Comparison of ENCODE assay signal across 14 cellular contexts in the genomic region with DNA sequence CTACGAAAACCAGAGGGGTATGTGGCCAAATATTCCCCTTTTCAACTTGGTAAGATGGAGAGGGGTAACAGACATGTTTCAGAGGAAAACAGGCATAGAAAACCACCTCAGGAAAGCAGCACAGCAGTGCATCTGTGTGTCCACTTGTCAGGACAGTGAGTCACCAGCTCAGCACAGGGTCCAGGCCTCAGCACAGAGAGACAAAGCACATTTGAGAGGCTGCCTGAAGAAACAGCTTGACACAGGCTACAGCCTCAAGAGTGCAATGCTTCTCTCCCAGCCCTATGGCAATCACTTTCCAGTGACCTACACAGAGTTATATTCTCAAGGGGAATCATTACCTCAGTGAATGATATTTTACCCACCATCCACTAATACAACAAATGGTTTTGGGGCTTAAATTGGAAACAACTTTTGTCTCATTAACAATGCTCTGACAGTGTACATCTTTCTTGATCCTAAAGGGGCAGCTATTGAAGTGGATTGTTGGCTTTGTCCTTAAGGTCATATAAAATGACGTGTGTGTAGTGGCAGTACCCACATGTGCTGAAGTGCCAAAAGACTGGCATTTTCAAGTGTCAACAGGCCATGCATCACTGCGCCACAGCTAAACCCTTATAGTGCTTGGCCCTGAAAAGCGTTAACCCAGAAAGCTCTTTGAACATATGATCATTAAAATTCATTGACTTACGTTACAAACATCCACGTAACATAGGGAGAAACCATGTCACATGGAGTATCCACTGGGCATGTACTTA. TPM values are rescaled to one million over a fixed set of nuclear protein-coding genes. Genes with fewer than 3 reads are reported as not detected.
DNase-seq lines count a peak whose midpoint lies in the region; ATAC-seq, FAIRE-seq and TF ChIP-seq lines count a peak whose summit lies in the region.
"Had no signal": no experiment of that assay in that cellular context is flagged by ENCODE, and none has a peak within 500 bp of the region (broad histone marks: within the 10 kb centered on the region; RNA-seq: fewer than 3 reads in every experiment).

No MANE protein-coding gene starts in this region.

- no peak for TF ChIP-seq EP300 in K562 (IDR thresholded peaks at IDR 0.05; ENCODE audit: low read length)

- intact Hi-C loops in activated naive CD4-positive, alpha-beta T cell treated with anti-CD3 and anti-CD28 coated beads for 36 hours (cut with micrococcal nuclease): loop anchor here (1.0 to 5.0 kb wide), 2 partner anchors 18 to 329 kb away; no protein-coding TSS in a partner anchor
- intact Hi-C loops in K562 (cut with micrococcal nuclease): no loop called here
- intact Hi-C loops in left colon (cut with DNase I, micrococcal nuclease): no loop called here

- in situ Hi-C loops in K562 (cut with MboI): no loop called here

- ATAC-seq in K562 (peak; percentile 49; the same call in 2 of the 3 replicates), left colon (peak; percentile 25)
- no peak for ATAC-seq in stimulated activated effector memory CD8-positive, alpha-beta T cell treated with anti-CD3 and anti-CD28 coated beads, Interleukin-12 subunit alpha, Interleukin-12 subunit beta, amount 100 ng/mL, for 72 hours

- BruUV-seq in K562 (replicated peaks; lab: Mats Ljungman, UMichigan): no TSS peak

- no peak overlapping the region for H3K9ac ChIP-seq in K562 (ENCODE audit: insufficient read depth in 1 of 2, low read depth in 2 of 2, low read length in 2 of 2)

- no peaks in the 10 kb centered on the region for H3K79me2 ChIP-seq in K562 (ENCODE audit: control insufficient read depth, insufficient read depth, low read length)

- FAIRE-seq in K562 (lab: Jason Lieb, UNC): peak; percentile 40
- FAIRE-seq in D721Med (lab: Jason Lieb, UNC): no peak

- H3K36me3 ChIP-seq in K562 (ENCODE audit: control insufficient read depth, insufficient read depth, low read length): peaks cover 49% of the 10 kb centered on the region; the same call in 2 of the 3 replicates

- H3K27me3 ChIP-seq in K562 (ENCODE audit: control insufficient read depth in 2 of 2, insufficient read depth in 2 of 2, low read length in 2 of 2): no peaks in the 10 kb centered on the region

- no peaks in the 10 kb centered on the region for H3K4me1 ChIP-seq in K562 (replicated peaks in 1 of 2; ENCODE audit: control insufficient read depth in 2 of 2, insufficient read depth in 2 of 2, low read length in 2 of 2)
- H3K4me1 ChIP-seq: HAP-1 had no signal

- TF ChIP-seq CTCF in K562 (IDR thresholded peaks at IDR 0.05 in 2 of 3, conservative IDR thresholded peaks at IDR 0.05 in 1 of 3; ENCODE audit: insufficient read depth in 2 of 3, low read depth in 1 of 3, low read length in 3 of 3): no peak
- TF ChIP-seq CTCF in D721Med (IDR thresholded peaks at IDR 0.05; ENCODE audit: insufficient read depth, missing control alignments): no peak

- peaks cover 66% of the 10 kb centered on the region for H3K36me3 Mint-ChIP-seq in activated naive CD4-positive, alpha-beta T cell treated with anti-CD3 and anti-CD28 coated beads for 36 hours (ENCODE audit: low read depth)
- peaks cover 86% of the 10 kb centered on the region for H3K36me3 Mint-ChIP-seq in stimulated activated effector memory CD8-positive, alpha-beta T cell treated with anti-CD3 and anti-CD28 coated beads, Interleukin-12 subunit alpha, Interleukin-12 subunit beta, amount 100 ng/mL, for 72 hours

- CTCF ChIA-PET in activated naive CD4-positive, alpha-beta T cell treated with anti-CD3 and anti-CD28 coated beads for 36 hours (lab: Charles Lee): interaction anchor here (0.8 to 2.0 kb wide), 2 partner anchors 12 to 66 kb away, joined by 3 to 4 read pairs; no protein-coding TSS in a partner anchor
- CTCF ChIA-PET in K562 (lab: Yijun Ruan, JAX; ENCODE audit: low intra/inter-chr PET ratio): no interaction called here

- no peak overlapping the region for H3K27ac ChIP-seq in K562 (ENCODE audit: extremely low read depth, low read depth, low read length)

- POLR2A ChIA-PET in K562 (lab: Yijun Ruan, JAX): interaction anchor here (0.5 to 0.6 kb wide), 2 partner anchors 62 to 294 kb away, joined by 3 read pairs; no protein-coding TSS in a partner anchor

- TF ChIP-seq RAD21 in K562 (CRISPR knock-in tag; conservative IDR thresholded peaks at IDR 0.05 in 1 of 2, IDR thresholded peaks at IDR 0.05 in 1 of 2): no peak

- H3K4me3 Mint-ChIP-seq in activated naive CD4-positive, alpha-beta T cell treated with anti-CD3 and anti-CD28 coated beads for 36 hours: no peak overlapping the region
- H3K4me3 Mint-ChIP-seq in stimulated activated effector memory CD8-positive, alpha-beta T cell treated with anti-CD3 and anti-CD28 coated beads, Interleukin-12 subunit alpha, Interleukin-12 subunit beta, amount 100 ng/mL, for 72 hours: no peak overlapping the region

- peaks cover 41% of the 10 kb centered on the region for H3K4me1 Mint-ChIP-seq in activated naive CD4-positive, alpha-beta T cell treated with anti-CD3 and anti-CD28 coated beads for 36 hours (ENCODE audit: low read depth)
- H3K4me1 Mint-ChIP-seq in stimulated activated effector memory CD8-positive, alpha-beta T cell treated with anti-CD3 and anti-CD28 coated beads, Interleukin-12 subunit alpha, Interleukin-12 subunit beta, amount 100 ng/mL, for 72 hours: peaks cover 29% of the 10 kb centered on the region

- no peak overlapping the region for H3K4me3 ChIP-seq in K562
- H3K4me3 ChIP-seq: HAP-1 had no signal

- TF ChIP-seq POLR2A in K562 (conservative IDR thresholded peaks at IDR 0.05): no peak

- H2AFZ ChIP-seq in K562 (ENCODE audit: low read depth, low read length): no peak overlapping the region

- no peaks in the 10 kb centered on the region for H3K9me1 ChIP-seq in K562 (ENCODE audit: control insufficient read depth, insufficient read depth, low read length)

- no peaks in the 10 kb centered on the region; the same call in 1 of the 2 replicates for H3K9me3 ChIP-seq in K562 (replicated peaks; ENCODE audit: control insufficient read depth, insufficient read depth, low read depth, low read length)
- H3K9me3 ChIP-seq: HAP-1 had no signal

- peak overlapping the region; percentile 75 for H3K27ac Mint-ChIP-seq in activated naive CD4-positive, alpha-beta T cell treated with anti-CD3 and anti-CD28 coated beads for 36 hours
- H3K27ac Mint-ChIP-seq in stimulated activated effector memory CD8-positive, alpha-beta T cell treated with anti-CD3 and anti-CD28 coated beads, Interleukin-12 subunit alpha, Interleukin-12 subunit beta, amount 100 ng/mL, for 72 hours: peak overlapping the region; percentile 50

- H3K4me2 ChIP-seq in K562 (ENCODE audit: insufficient read depth, low read length): no peak overlapping the region

- H4K20me1 ChIP-seq in K562 (replicated peaks; ENCODE audit: control insufficient read depth, insufficient read depth, low read length): no peaks in the 10 kb centered on the region

- H3K27me3 Mint-ChIP-seq in activated naive CD4-positive, alpha-beta T cell treated with anti-CD3 and anti-CD28 coated beads for 36 hours (ENCODE audit: low read depth): no peaks in the 10 kb centered on the region

- peaks cover 17% of the 10 kb centered on the region for H3K9me3 Mint-ChIP-seq in activated naive CD4-positive, alpha-beta T cell treated with anti-CD3 and anti-CD28 coated beads for 36 hours
- H3K9me3 Mint-ChIP-seq in stimulated activated effector memory CD8-positive, alpha-beta T cell treated with anti-CD3 and anti-CD28 coated beads, Interleukin-12 subunit alpha, Interleukin-12 subunit beta, amount 100 ng/mL, for 72 hours: peaks cover 6% of the 10 kb centered on the region

- no peak for DNase-seq in activated naive CD4-positive, alpha-beta T cell treated with anti-CD3 and anti-CD28 coated beads for 36 hours
- no peak for DNase-seq in activated naive CD4-positive, alpha-beta T cell (lab: John Stamatoyannopoulos, UW)
- DNase-seq in K562 (ENCODE audit: extremely low read depth in 1 of 4, low spot score in 3 of 4): no peak
- no peak for DNase-seq in left colon
- DNase-seq in stimulated activated effector memory CD8-positive, alpha-beta T cell treated with anti-CD3 and anti-CD28 coated beads, Interleukin-12 subunit alpha, Interleukin-12 subunit beta, amount 100 ng/mL, for 72 hours (ENCODE audit: low spot score in 2 of 2): no peak
- no peak for DNase-seq in D721Med (ENCODE audit: insufficient read length, low spot score)
- DNase-seq in NCI-H1417 treated with DMSO at 0.1 percent for 48 hours (lab: John Stamatoyannopoulos, UW): no peak
- DNase-seq in NCI-H2081 (lab: John Stamatoyannopoulos, UW): no peak
- DNase-seq: activated T-cell treated with anti-CD3 and anti-CD28 coated beads, Interleukin-2, amount 50 U/mL, for 1 hour; DMS153; erythroblast; NCI-H1048; NCI-H524 treated with DMSO at 0.1 percent for 48 hours had no signal

- WGBS in K562 (ENCODE audit: insufficient coverage, low coverage, missing lambda C conversion rate): 94% methylated on average over 6 of the region's 6 CpGs

TF ChIP-seq in K562, 482 proteins besides CTCF, POLR2A, EP300 and RAD21 (continues in another document):
- TF ChIP-seq BDP1 (IDR thresholded peaks at IDR 0.05; ENCODE audit: insufficient read depth, insufficient read length): no peak
- TF ChIP-seq ZC3H11A (IDR thresholded peaks at IDR 0.05; ENCODE audit: low read depth, low read length): no peak
- no peak for TF ChIP-seq NFE2 (IDR thresholded peaks at IDR 0.05; ENCODE audit: low read depth)
- no peak for TF ChIP-seq ZNF695 (CRISPR knock-in tag; IDR thresholded peaks at IDR 0.05)
- no peak for TF ChIP-seq GATAD2A (IDR thresholded peaks at IDR 0.05)
- no peak for TF ChIP-seq ZNF324 (CRISPR knock-in tag; IDR thresholded peaks at IDR 0.05)
- no peak for TF ChIP-seq RBM39 (optimal IDR thresholded peaks at IDR 0.05; ENCODE audit: low read depth, low read length)

RNA-seq across cellular contexts. Expression of a gene that starts 46.4 kb away (rescaled TPM):
- 10 to 100 TPM; 23.5 to 27.1 TPM for total RNA-seq in activated naive CD4-positive, alpha-beta T cell treated with anti-CD3 and anti-CD28 coated beads for 36 hours
- 33.3 and 50.1 TPM in 2 replicates for total RNA-seq in K562 (2011; cell fraction: chromatin; rRNA removed; ENCODE audit: low replicate concordance)
- total RNA-seq in K562 (2011; cell fraction: nucleolus; rRNA removed): 21.5 and 22.9 TPM in 2 replicates
- 40.9 and 50.4 TPM in 2 replicates for total RNA-seq in K562 (2011; cell fraction: nucleoplasm; rRNA removed)
- total RNA-seq in K562 (2014; rRNA removed) (8.5 and 9.4 TPM in 2 replicates), K562 (2014; rRNA removed; fragmentation: Illumina TruSeq; extraction: Trizol) (12.6 and 14.5 TPM in 2 replicates), K562 (2015; rRNA removed; fragmentation: Illumina TruSeq; extraction: Trizol) (15.7 and 17.7 TPM in 2 replicates), K562 (2021) (12.0 and 14.5 TPM in 2 replicates), left colon (10 to 100 TPM; 33.6 to 44.5 TPM)
- polyA plus RNA-seq in K562 (2011; rRNA removed) (24.6 and 26.3 TPM in 2 replicates), K562 (2014; fragmentation: Illumina TruSeq; extraction: Trizol) (11.1 and 12.9 TPM in 2 replicates), K562 (2014; fragmentation: Nextera tagmentation; extraction: Ambion mirVana) (1 to 10 TPM; 2.5 to 4.6 TPM), K562 (2014; rRNA removed) (7.1 and 8.3 TPM in 2 replicates)
- polyA plus RNA-seq in K562 (2011; cell fraction: cytosol; rRNA removed): 8.6 and 21.4 TPM in 2 replicates
- polyA plus RNA-seq in K562 (2011; cell fraction: nucleus; rRNA removed): 16.4 and 20.7 TPM in 2 replicates
- polyA plus RNA-seq in K562 (2012): 12.3 and 25.2 TPM in 2 replicates
- 44.8 and 50.2 TPM in 2 replicates for polyA minus RNA-seq in K562 (2011; rRNA and poly(A)+ RNA removed)
- 21.6 and 22.4 TPM in 2 replicates for polyA minus RNA-seq in K562 (2011; cell fraction: cytosol; rRNA and poly(A)+ RNA removed)
- 11.3 and 20.2 TPM in 2 replicates for polyA minus RNA-seq in K562 (2011; cell fraction: nucleus; rRNA and poly(A)+ RNA removed)
